Comparison of ENCODE assay signal across 9 cellular contexts in the genomic region with DNA sequence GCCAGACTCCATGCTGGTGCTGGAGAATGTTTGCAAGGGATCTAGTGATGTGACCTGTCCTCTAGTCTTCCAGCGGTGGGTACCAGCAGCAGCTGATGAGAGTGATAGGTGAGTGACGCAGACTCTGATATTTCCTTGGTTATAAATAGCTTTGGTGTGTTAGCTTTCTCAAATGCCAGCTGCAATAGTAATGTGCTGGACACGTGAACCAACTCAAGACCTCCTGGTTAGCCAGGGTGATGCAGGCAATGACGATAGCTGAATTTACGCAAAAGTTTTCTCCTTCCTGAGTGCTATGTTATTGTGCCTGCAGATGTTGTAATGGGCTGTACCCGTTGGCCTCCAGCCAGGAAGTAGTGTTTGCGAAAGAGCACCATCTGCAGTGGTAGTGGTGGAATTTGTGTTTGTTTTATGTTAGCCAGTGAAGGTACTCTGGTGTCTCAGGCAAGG.
DNase-seq lines count a peak whose midpoint lies in the region; ATAC-seq and TF ChIP-seq lines count a peak whose summit lies in the region.
"Had no signal": no experiment of that assay in that cellular context is flagged by ENCODE, and none has a peak within 500 bp of the region (broad histone marks: within the 10 kb centered on the region; RNA-seq: fewer than 3 reads in every experiment).

No MANE protein-coding gene starts in this region.

- peak; percentile 55 for TF ChIP-seq EP300 in ovary (IDR thresholded peaks at IDR 0.05)

- intact Hi-C loops in ovary (cut with DNase I): no loop called here

- DNase-seq in Daoy (ENCODE audit: low read depth) (peak; percentile 63), NOMO-1 (lab: John Stamatoyannopoulos, UW; ENCODE audit: unreplicated experiment in 2 of 2) (peak; percentile 86 to 93), erythroblast (lab: John Stamatoyannopoulos, UW) (peak; percentile 6 to 42), ovary (peak; percentile 43 to 64 (median 54)), D341Med (ENCODE audit: low spot score) (no peak), HPDE6-E6E7 (ENCODE audit: extremely low spot score) (no peak), NCI-H526 treated with DMSO at 0.1 percent for 48 hours (lab: John Stamatoyannopoulos, UW) (no peak)

- WGBS in ovary, 3 donors: 45 to 78% (median 46%) methylated on average over 7 of the region's 7 CpGs

- H3K27me3 ChIP-seq in ovary: no peaks in the 10 kb centered on the region

- no peak overlapping the region for H3K27ac ChIP-seq in ovary

- no peak for TF ChIP-seq POLR2A in erythroblast (IDR thresholded peaks at IDR 0.05; ENCODE audit: low read length)
- TF ChIP-seq POLR2A in ovary (IDR thresholded peaks at IDR 0.05): no peak

- no peak overlapping the region for H3K4me3 ChIP-seq in ovary

- no peaks in the 10 kb centered on the region for H3K9me3 ChIP-seq in ovary

- no peak for TF ChIP-seq CTCF in ovary (IDR thresholded peaks at IDR 0.05)

- no peaks in the 10 kb centered on the region for H3K4me1 ChIP-seq in ovary (ENCODE audit: insufficient read depth)

- H3K36me3 ChIP-seq in ovary: no peaks in the 10 kb centered on the region

- ATAC-seq in HG03039 (IDR thresholded peaks at IDR 0.05; ENCODE audit: unreplicated experiment): no peak
- ATAC-seq: effector memory CD8-positive, alpha-beta T cell had no signal

Comparison
In these comparisons a context has a peak if more than half of its experiments do, and no peak if none do; other contexts are left out.
1. DNase-seq: peak in Daoy (single experiment), NOMO-1 (2 of 2), erythroblast (2 of 2) and ovary (5 of 5); none in D341Med (single experiment), HPDE6-E6E7 (single experiment) and NCI-H526 treated with DMSO at 0.1 percent for 48 hours (single experiment).